11 cellular contexts compared by ENCODE assay signal in the genomic region with DNA sequence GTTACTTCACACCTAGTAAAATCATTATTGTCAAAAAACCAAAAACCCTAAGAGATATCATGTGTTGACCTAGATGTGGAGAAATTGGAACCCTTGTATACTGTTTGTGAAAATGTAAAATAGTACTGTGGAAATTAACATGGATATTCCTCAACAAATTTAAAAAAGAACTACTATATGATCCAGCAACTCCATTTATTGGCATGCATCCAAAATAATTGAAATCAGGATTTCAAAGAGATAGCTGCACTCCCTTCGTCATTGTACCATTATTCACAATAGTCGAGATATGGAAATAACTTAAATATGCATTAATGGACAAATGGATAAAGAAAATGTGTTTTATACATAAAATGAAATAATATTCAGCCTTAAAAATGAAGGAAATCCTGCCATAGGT.
"Had no signal": no experiment of that assay in that cellular context is flagged by ENCODE, and none has a peak within 500 bp of the region (broad histone marks: within the 10 kb centered on the region; RNA-seq: fewer than 3 reads in every experiment).

No MANE protein-coding gene starts in this region.

- H3K4me3 ChIP-seq: GM23248, GM23338, HAP-1 had no signal

- DNase-seq: GM23248, GOT3, H7, H9, HCEC 1CT, HFFc6 had no signal

- H3K4me1 ChIP-seq: HAP-1 had no signal

- H3K4me1 Mint-ChIP-seq: GM23338, H9 had no signal

- H3K4me2 ChIP-seq: GM23338 had no signal

- H3K27ac ChIP-seq: GM23248 had no signal

- H3K9ac ChIP-seq: GM23248 had no signal

- H3K36me3 ChIP-seq: HAP-1 had no signal

- H2AFZ ChIP-seq: GM23248, GM23338 had no signal

- H3K9me3 ChIP-seq: HAP-1 had no signal

- FAIRE-seq: H1, H54 had no signal

- H3K27ac Mint-ChIP-seq: GM23338, H9, HFFc6 had no signal

- ATAC-seq: GM23338, HCT116 had no signal

- H3K4me3 Mint-ChIP-seq: GM23338, H9, HFFc6 had no signal
